ENCODE assay signal across 19 cellular contexts in genomic region chr19:31438401-31439269, GRCh38.
"Had no signal": no experiment of that assay in that cellular context is flagged by ENCODE, and none has a peak within 500 bp of the region (broad histone marks: within the 10 kb centered on the region; RNA-seq: fewer than 3 reads in every experiment).

No MANE protein-coding gene starts in this region.

- H3K4me1 Mint-ChIP-seq: memory B cell had no signal

- H2AFZ ChIP-seq: neural progenitor cell had no signal

- H3K4me2 ChIP-seq: neural progenitor cell had no signal

- ATAC-seq: esophagus mucosa, gastroesophageal sphincter, left lobe of liver, pancreas, sciatic nerve had no signal

- DNase-seq: effector CD4-positive, alpha-beta T cell; glutamatergic neuron; islet precursor cell; pancreas; stimulated activated CD4-positive, alpha-beta T cell treated with anti-CD3 and anti-CD28 coated beads, Interleukin-2, amount 100 ng/mL, for 24 hours; stimulated activated CD4-positive, alpha-beta T cell treated with anti-CD3 and anti-CD28 coated beads, Interleukin-4, amount 100 ng/mL, for 4 hours; stimulated activated naive CD4-positive, alpha-beta T cell; stomach; substantia nigra had no signal

- H3K4me1 ChIP-seq: gastroesophageal sphincter, neural progenitor cell, pancreas, stomach had no signal

- H3K4me3 ChIP-seq: coronary artery, gastroesophageal sphincter, neural progenitor cell, pancreas, stomach had no signal

- H3K9me3 ChIP-seq: pancreas had no signal

- H3K27me3 Mint-ChIP-seq: memory B cell had no signal

- H3K36me3 Mint-ChIP-seq: memory B cell; natural killer cell treated with Interleukin-12 subunit alpha and Interleukin-12 subunit beta and Interleukin-15 and Interleukin-18, amount 100 ng/mL, for 72 hours; neural progenitor cell had no signal

- H3K36me3 ChIP-seq: gastroesophageal sphincter, neural progenitor cell, pancreas, stomach had no signal

- H3K27ac Mint-ChIP-seq: memory B cell; mesothelial cell of epicardium; natural killer cell treated with Interleukin-12 subunit alpha and Interleukin-12 subunit beta and Interleukin-15 and Interleukin-18, amount 100 ng/mL, for 72 hours; neural progenitor cell; progenitor cell of endocrine pancreas had no signal

- H3K4me3 Mint-ChIP-seq: memory B cell; mesothelial cell of epicardium; natural killer cell treated with Interleukin-12 subunit alpha and Interleukin-12 subunit beta and Interleukin-15 and Interleukin-18, amount 100 ng/mL, for 72 hours; neural progenitor cell had no signal

- H3K27ac ChIP-seq: coronary artery, gastroesophageal sphincter, neural progenitor cell, pancreas, stomach had no signal

- H3K27me3 ChIP-seq: neural progenitor cell, pancreas had no signal
